8 cellular contexts compared by ENCODE assay signal in the genomic region with DNA sequence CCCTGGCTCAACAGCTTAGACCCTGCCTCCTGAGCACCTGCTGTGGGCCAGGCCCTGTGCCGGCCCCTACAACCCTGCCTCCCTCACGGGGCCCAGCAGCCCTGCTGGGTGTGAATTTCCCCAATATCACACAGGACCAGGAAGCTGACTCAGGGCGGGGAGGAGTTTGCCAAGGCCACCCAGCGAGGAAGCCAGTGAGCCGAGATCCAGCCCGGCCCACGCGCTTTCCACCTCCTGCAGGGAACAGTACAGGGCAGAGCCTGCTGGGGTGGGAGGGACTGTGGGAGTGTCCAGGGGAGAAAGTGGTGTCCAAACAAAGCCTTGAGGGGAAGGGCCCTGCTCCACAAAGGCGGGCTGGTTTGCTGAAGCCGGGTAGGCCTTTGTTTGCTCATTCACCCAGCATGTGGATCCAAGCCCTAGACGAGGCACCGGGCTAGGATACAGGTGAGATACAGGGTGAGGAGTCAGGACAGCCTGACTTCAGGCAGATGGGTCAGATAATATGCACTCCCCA. TPM values are rescaled to one million over a fixed set of nuclear protein-coding genes. Genes with fewer than 3 reads are reported as not detected.
A peak's percentile ranks its signal among the peaks of the same experiment; 100 is the strongest.
DNase-seq lines count a peak whose midpoint lies in the region; ATAC-seq and TF ChIP-seq lines count a peak whose summit lies in the region.

No MANE protein-coding gene starts in this region.

- H3K9me3 ChIP-seq in HUES48 (ENCODE audit: control insufficient read depth, insufficient read depth, low read length) (no peaks in the 10 kb centered on the region), adipocyte (ENCODE audit: control insufficient read depth, low read length) (no peaks in the 10 kb centered on the region), heart left ventricle (no peaks in the 10 kb centered on the region), prostate gland (no peaks in the 10 kb centered on the region), Karpas-422 (ENCODE audit: low read length) (no peaks in the 10 kb centered on the region)

- intact Hi-C loops in heart left ventricle (cut with DNase I): loop anchor here in 5 of 10 donors (2.0 to 5.0 kb wide), 4 partner anchors 14 to 55 kb away; a partner anchor contains a TSS
- intact Hi-C loops in prostate gland (cut with DNase I): no loop called here

- H3K79me2 ChIP-seq in Karpas-422 (ENCODE audit: low read length): no peaks in the 10 kb centered on the region

- 36 to 64% (median 59%) methylated on average over 3 to 12 of the region's 12 CpGs for WGBS in heart left ventricle, 4 donors
- 9% methylated on average over 12 of the region's 12 CpGs for WGBS in prostate gland

- H3K4me1 ChIP-seq in HUES48 (ENCODE audit: control insufficient read depth, insufficient read depth, low read length) (peaks cover 10% of the 10 kb centered on the region), adipocyte (ENCODE audit: control insufficient read depth, insufficient read depth, low read length) (peaks cover 14% of the 10 kb centered on the region), heart left ventricle (peaks cover 20 to 53% (median 40%) of the 10 kb centered on the region in 12 donors), prostate gland (replicated peaks) (peaks cover 23% of the 10 kb centered on the region), Karpas-422 (ENCODE audit: low read length) (0 out of 2 replicates have a peak, but pooled peaks cover 2% of the 10 kb centered on the region)

- no peaks in the 10 kb centered on the region for H3K36me3 ChIP-seq in HUES48 (ENCODE audit: control insufficient read depth, insufficient read depth, low read length)
- no peaks in the 10 kb centered on the region for H3K36me3 ChIP-seq in adipocyte (ENCODE audit: control insufficient read depth, insufficient read depth, low read length, severe bottlenecking)
- H3K36me3 ChIP-seq in heart left ventricle: no peaks in the 10 kb centered on the region
- H3K36me3 ChIP-seq in prostate gland: no peaks in the 10 kb centered on the region
- no peaks in the 10 kb centered on the region for H3K36me3 ChIP-seq in Karpas-422 (ENCODE audit: insufficient read depth, low read length)

- DNase-seq in AG20443 (ENCODE audit: low spot score) (peak; percentile 95), adipocyte (ENCODE audit: low read depth) (peak; percentile 78), heart left ventricle (peak; percentile 94 to 96 (median 95)), prostate gland (ENCODE audit: low spot score) (peak; percentile 88), Karpas-422 (no peak)

- H3K4me3 ChIP-seq in HUES48 (ENCODE audit: low read depth, low read length) (no peak overlapping the region), adipocyte (ENCODE audit: low read length) (no peak overlapping the region), heart left ventricle (no peak overlapping the region), prostate gland (no peak overlapping the region), Karpas-422 (ENCODE audit: low read length) (no peak overlapping the region)

- TF ChIP-seq POLR2A in heart left ventricle (IDR thresholded peaks at IDR 0.05) (peak in 1 of 2 donors; percentile 51), prostate gland (IDR thresholded peaks at IDR 0.05) (peak; percentile 33)

- 0 out of 2 replicates have a peak overlapping the region, but pooled peaks have one; percentile 32 for H3K9ac ChIP-seq in HUES48 (ENCODE audit: low read depth, low read length)
- no peak overlapping the region for H3K9ac ChIP-seq in adipocyte (ENCODE audit: low read length)
- H3K9ac ChIP-seq in Karpas-422 (ENCODE audit: low read length): no peak overlapping the region

- peak overlapping the region; percentile 68 for H3K27ac ChIP-seq in HUES48 (ENCODE audit: low read depth, low read length)
- H3K27ac ChIP-seq in heart left ventricle: peak overlapping the region; percentile 47 to 94 (median 84)
- peak overlapping the region; percentile 61 to 71 for H3K27ac ChIP-seq in prostate gland
- no peak overlapping the region for H3K27ac ChIP-seq in Karpas-422 (ENCODE audit: low read length)

- peak; percentile 84 to 92 (median 90) for ATAC-seq in heart left ventricle
- ATAC-seq in GM18870 (IDR thresholded peaks at IDR 0.05; ENCODE audit: unreplicated experiment): no peak
- ATAC-seq in HG02571 (IDR thresholded peaks at IDR 0.05; ENCODE audit: unreplicated experiment): no peak

- no peak overlapping the region for H2AFZ ChIP-seq in Karpas-422 (ENCODE audit: low read length)

- H3K4me2 ChIP-seq in Karpas-422 (ENCODE audit: low read depth, low read length, poor library complexity, severe bottlenecking): no peak overlapping the region

- H3K9me2 ChIP-seq in Karpas-422 (replicated peaks; ENCODE audit: insufficient read depth, low read length): no peaks in the 10 kb centered on the region

- no peaks in the 10 kb centered on the region for H3K27me3 ChIP-seq in HUES48 (ENCODE audit: control insufficient read depth, insufficient read depth, low read length)
- no peaks in the 10 kb centered on the region for H3K27me3 ChIP-seq in adipocyte (replicated peaks; ENCODE audit: control insufficient read depth, insufficient read depth, low read length)
- no peaks in the 10 kb centered on the region for H3K27me3 ChIP-seq in heart left ventricle
- H3K27me3 ChIP-seq in prostate gland (replicated peaks; ENCODE audit: insufficient read depth): no peaks in the 10 kb centered on the region
- no peaks in the 10 kb centered on the region for H3K27me3 ChIP-seq in Karpas-422 (ENCODE audit: low read length)

- TF ChIP-seq CTCF in heart left ventricle (IDR thresholded peaks at IDR 0.05) (no peak), prostate gland (IDR thresholded peaks at IDR 0.05) (no peak)

- H4K20me1 ChIP-seq in Karpas-422 (ENCODE audit: insufficient read depth, low read depth, low read length): no peaks in the 10 kb centered on the region

RNA-seq across cellular contexts. Expression of a gene that starts 26.8 kb away (rescaled TPM):
- total RNA-seq in heart left ventricle (100 to 1,000 TPM; 237 to 911 (median 336) TPM), prostate gland (1,000 to 10,000 TPM; 2,375 to 2,654 TPM)
- 1,000 to 10,000 TPM in 1 of 2 donors, 100 to 1,000 TPM in 1; 329 to 1,765 TPM for polyA plus RNA-seq in heart left ventricle
- 1,770 and 3,552 TPM in 2 replicates for total RNA-seq in Karpas-422 (2014; rRNA removed; shearing (Covaris generic); ENCODE audit: low replicate concordance)

RNA-seq across cellular contexts. Expression of a gene that starts 47.8 kb away (rescaled TPM):
- total RNA-seq in heart left ventricle (10 to 100 TPM; 15.2 to 43.7 (median 21.8) TPM), prostate gland (10 to 100 TPM in 1 of 2 donors, 1 to 10 TPM in 1; 9.9 to 16.4 TPM)
- 10 to 100 TPM in 1 of 2 donors, 1 to 10 TPM in 1; 9.0 to 21.3 TPM for polyA plus RNA-seq in heart left ventricle
- 0.43 and 2.9 TPM in 2 replicates for total RNA-seq in Karpas-422 (2014; rRNA removed; shearing (Covaris generic); ENCODE audit: low replicate concordance)

RNA-seq across cellular contexts. Expression of a gene that starts 57.2 kb away (rescaled TPM):
- total RNA-seq in heart left ventricle (10 to 100 TPM; 20.0 to 49.9 (median 38.6) TPM), prostate gland (10 to 100 TPM; 38.3 to 43.8 TPM)
- polyA plus RNA-seq in heart left ventricle: 10 to 100 TPM; 39.3 to 41.9 TPM
- total RNA-seq in Karpas-422 (2014; rRNA removed; shearing (Covaris generic); ENCODE audit: low replicate concordance): 37.2 and 47.7 TPM in 2 replicates

Comparison
In these comparisons a context has a peak if more than half of its experiments do, and no peak if none do; other contexts are left out.
1. ATAC-seq: peak in heart left ventricle (4 of 4); none in GM18870 (single experiment) and HG02571 (single experiment).